8 cellular contexts compared by ENCODE assay signal in genomic region chr1:33181038-33181861, GRCh38. TPM values are rescaled to one million over a fixed set of nuclear protein-coding genes. Genes with fewer than 3 reads are reported as not detected.
DNase-seq lines count a peak whose midpoint lies in the region; ATAC-seq and TF ChIP-seq lines count a peak whose summit lies in the region.

No MANE protein-coding gene starts in this region.

- peaks cover 24% of the 10 kb centered on the region for H3K4me1 Mint-ChIP-seq in CD14-positive monocyte
- H3K4me1 Mint-ChIP-seq in central memory CD8-positive, alpha-beta T cell = peaks cover 55% of the 10 kb centered on the region

- H3K4me3 Mint-ChIP-seq in CD14-positive monocyte = peak overlapping the region; percentile 86 to 89
- peak overlapping the region; percentile 86 for H3K4me3 Mint-ChIP-seq in central memory CD8-positive, alpha-beta T cell

- peaks cover 13 to 26% (median 14%) of the 10 kb centered on the region in 3 donors for H3K27me3 Mint-ChIP-seq in CD14-positive monocyte (ENCODE audit: low read depth in 3 of 3)
- no peaks in the 10 kb centered on the region for H3K27me3 Mint-ChIP-seq in central memory CD8-positive, alpha-beta T cell

- intact Hi-C loops in CD14-positive monocyte (cut with micrococcal nuclease) (loop anchor here in 1 of 2 donors (10.0 kb wide), 1 partner anchor 56 kb away; no protein-coding TSS in a partner anchor), posterior vena cava (cut with DNase I) (no loop called here)

- peak overlapping the region in 5 of 7 donors; percentile 48 to 75 (median 56) for H3K27ac Mint-ChIP-seq in CD14-positive monocyte
- peak overlapping the region; percentile 44 for H3K27ac Mint-ChIP-seq in central memory CD8-positive, alpha-beta T cell (ENCODE audit: low read depth)

- no peak for DNase-seq in CD14-positive monocyte (ENCODE audit: low spot score)
- DNase-seq in HuH-7.5 (ENCODE audit: low spot score) = peak; percentile 58
- DNase-seq in T-helper 2 cell = peak in 4 of 5 experiments; percentile 5 to 64 (median 14)
- DNase-seq in central memory CD8-positive, alpha-beta T cell (ENCODE audit: low spot score in 2 of 2) = peak; percentile 13 to 28
- DNase-seq in left lobe of liver (ENCODE audit: low spot score) = peak; percentile 53
- peak; percentile 9 to 26 for DNase-seq in stimulated activated CD4-positive, alpha-beta T cell treated with anti-CD3 and anti-CD28 coated beads, Interleukin-4, amount 100 ng/mL, for 4 hours
- DNase-seq in posterior vena cava (ENCODE audit: low spot score) = no peak

- no peak for TF ChIP-seq CTCF in CD14-positive monocyte (IDR thresholded peaks at IDR 0.05)

- peak; percentile 14 for ATAC-seq in GM19463 (IDR thresholded peaks at IDR 0.05; ENCODE audit: unreplicated experiment)
- peak; percentile 40 for ATAC-seq in central memory CD8-positive, alpha-beta T cell (replicated peaks; ENCODE audit: extremely low read depth, poor library complexity, severe bottlenecking)
- peak; percentile 52 for ATAC-seq in left lobe of liver

- peaks cover 0 to 2% (median 0%) of the 10 kb centered on the region in 7 donors for H3K9me3 Mint-ChIP-seq in CD14-positive monocyte
- H3K9me3 Mint-ChIP-seq in central memory CD8-positive, alpha-beta T cell = no peaks in the 10 kb centered on the region

- H3K36me3 Mint-ChIP-seq in CD14-positive monocyte = peaks cover 6 to 7% of the 10 kb centered on the region in 2 donors
- H3K36me3 Mint-ChIP-seq in central memory CD8-positive, alpha-beta T cell (ENCODE audit: insufficient read depth) = peaks cover 6% of the 10 kb centered on the region

RNA-seq across cellular contexts. Expression of gene TRIM62, which starts 0.6 kb away (rescaled TPM):
- polyA plus RNA-seq in CD14-positive monocyte = 1 to 10 TPM; 1.7 to 2.1 TPM
- total RNA-seq in left lobe of liver (1.4 TPM), posterior vena cava (1 to 10 TPM; 5.0 to 5.2 TPM)

Comparison
In these comparisons a context has a peak if more than half of its experiments do, and no peak if none do; other contexts are left out.
1. DNase-seq: peak in HuH-7.5 (single experiment), T-helper 2 cell (4 of 5), central memory CD8-positive, alpha-beta T cell (2 of 2), left lobe of liver (single experiment) and stimulated activated CD4-positive, alpha-beta T cell treated with anti-CD3 and anti-CD28 coated beads, Interleukin-4, amount 100 ng/mL, for 4 hours (2 of 2); none in CD14-positive monocyte (single experiment) and posterior vena cava (single experiment).
2. Peak in every context shown above with its lines, with median percentiles within 50 percentile points of each other: ATAC-seq.